In the genomic region with DNA sequence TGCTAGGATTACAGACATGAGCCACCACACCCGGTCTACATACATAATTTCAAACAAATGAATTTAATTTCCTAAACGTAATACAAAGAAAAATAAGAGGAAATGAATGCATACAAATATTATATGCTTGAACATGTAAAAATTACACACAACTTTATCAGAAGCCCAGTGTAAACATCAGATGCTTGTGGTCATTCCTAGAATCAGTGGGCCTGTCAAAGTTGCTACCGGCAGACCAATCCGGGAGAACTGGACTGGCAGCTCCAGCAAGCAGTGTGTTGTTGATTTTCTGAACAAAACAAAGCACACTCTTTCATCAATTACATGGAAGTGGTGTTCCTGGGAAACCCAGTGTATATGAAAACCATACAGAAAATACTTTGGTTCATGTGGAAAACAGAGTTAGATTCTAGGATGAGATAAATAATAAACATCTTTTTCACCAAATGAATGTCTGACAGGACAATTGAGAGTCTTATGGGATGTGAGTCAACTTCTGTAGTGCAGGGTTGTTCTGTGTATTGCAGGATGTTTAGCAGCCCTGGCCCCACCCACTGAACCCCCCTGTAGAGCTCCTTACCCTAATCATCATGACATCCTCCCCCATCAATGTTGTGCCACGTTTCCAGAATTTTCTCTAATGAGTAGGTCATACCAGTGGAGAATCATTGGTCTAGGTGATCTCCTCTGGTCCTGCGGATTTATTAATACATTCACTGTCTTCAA, we compare ENCODE assay signal across 1 cellular context.
TF ChIP-seq lines count a peak whose summit lies in the region.

No MANE protein-coding gene starts in this region.

TF ChIP-seq in K562, 482 proteins besides CTCF, POLR2A, EP300 and RAD21 (continues in another document):
- TF ChIP-seq MYNN (IDR thresholded peaks at IDR 0.05) (no peak), MYNN (CRISPR knock-in tag; IDR thresholded peaks at IDR 0.05) (no peak), HNRNPL (IDR thresholded peaks at IDR 0.05; ENCODE audit: low read depth, low read length) (no peak), FOXA3 (CRISPR knock-in tag; conservative IDR thresholded peaks at IDR 0.05 in 1 of 2, IDR thresholded peaks at IDR 0.05 in 1 of 2) (peak in 1 of 2 experiments; percentile 91; a peak in 2 of 4 replicates), ETV6 (IDR thresholded peaks at IDR 0.05; ENCODE audit: borderline replicate concordance in 1 of 2, low read depth in 2 of 2, low read length in 1 of 2) (no peak), ETV6 (CRISPR knock-in tag; IDR thresholded peaks at IDR 0.05; ENCODE audit: borderline replicate concordance) (no peak), CEBPB (tag; IDR thresholded peaks at IDR 0.05) (no peak), ZNF740 (CRISPR knock-in tag; IDR thresholded peaks at IDR 0.05) (no peak), ZNF740 (tag; IDR thresholded peaks at IDR 0.05) (no peak), ZNF12 (CRISPR knock-in tag; IDR thresholded peaks at IDR 0.05) (no peak), CBX1 (IDR thresholded peaks at IDR 0.05; ENCODE audit: low read depth) (no peak), HNRNPLL (IDR thresholded peaks at IDR 0.05; ENCODE audit: low read depth, low read length, poor library complexity, severe bottlenecking) (no peak), ERF (CRISPR knock-in tag; IDR thresholded peaks at IDR 0.05) (no peak), L3MBTL2 (IDR thresholded peaks at IDR 0.05) (no peak), SRSF1 (IDR thresholded peaks at IDR 0.05; ENCODE audit: low read depth, low read length) (no peak), STAT5B (CRISPR knock-in tag; IDR thresholded peaks at IDR 0.05) (no peak), XRCC3 (IDR thresholded peaks at IDR 0.05) (no peak), KDM4B (IDR thresholded peaks at IDR 0.05; ENCODE audit: borderline replicate concordance in 2 of 2, low read depth in 1 of 2) (no peak), ZC3H11A (IDR thresholded peaks at IDR 0.05; ENCODE audit: low read depth, low read length) (no peak), MYC (IDR thresholded peaks at IDR 0.05; ENCODE audit: low read depth, low read length) (no peak), MYC (CRISPR knock-in tag; IDR thresholded peaks at IDR 0.05; ENCODE audit: borderline replicate concordance, low read depth) (no peak), ZNF354B (CRISPR knock-in tag; IDR thresholded peaks at IDR 0.05) (no peak), NCOA4 (IDR thresholded peaks at IDR 0.05; ENCODE audit: partially characterized antibody) (no peak), MECOM (CRISPR knock-in tag; IDR thresholded peaks at IDR 0.05) (no peak), ZNF280B (CRISPR knock-in tag; IDR thresholded peaks at IDR 0.05) (no peak), POLR3G (IDR thresholded peaks at IDR 0.05; ENCODE audit: extremely low read depth, insufficient read length, insufficient replicate concordance) (no peak), MEIS2 (IDR thresholded peaks at IDR 0.05; ENCODE audit: partially characterized antibody) (peak; percentile 46), SIN3A (IDR thresholded peaks at IDR 0.05; ENCODE audit: borderline replicate concordance in 2 of 2, control insufficient read depth in 1 of 2, low read depth in 2 of 2, low read length in 2 of 2) (no peak), KAT7 (CRISPR knock-in tag; IDR thresholded peaks at IDR 0.05; ENCODE audit: borderline replicate concordance) (no peak), CBX5 (IDR thresholded peaks at IDR 0.05; ENCODE audit: borderline replicate concordance, low read depth) (no peak), ELF4 (CRISPR knock-in tag; IDR thresholded peaks at IDR 0.05) (no peak), STAT5A (IDR thresholded peaks at IDR 0.05; ENCODE audit: borderline replicate concordance, low read length) (no peak), BRF1 (IDR thresholded peaks at IDR 0.05; ENCODE audit: borderline replicate concordance, extremely low read depth, insufficient read length) (no peak), FOSL1 (tag; conservative IDR thresholded peaks at IDR 0.05) (no peak), NCOA1 (IDR thresholded peaks at IDR 0.05; ENCODE audit: low read depth) (no peak), ARID1B (IDR thresholded peaks at IDR 0.05) (0 out of 2 replicates have a peak, but pooled peaks have one; percentile 9), ZBTB1 (CRISPR knock-in tag; IDR thresholded peaks at IDR 0.05; ENCODE audit: borderline replicate concordance, low read depth) (no peak), ZNF23 (CRISPR knock-in tag; IDR thresholded peaks at IDR 0.05) (no peak), DNMT1 (IDR thresholded peaks at IDR 0.05) (no peak), NFXL1 (CRISPR knock-in tag; IDR thresholded peaks at IDR 0.05) (no peak), THRB (CRISPR knock-in tag; conservative IDR thresholded peaks at IDR 0.05) (no peak)
- TF ChIP-seq, protein P1, sequence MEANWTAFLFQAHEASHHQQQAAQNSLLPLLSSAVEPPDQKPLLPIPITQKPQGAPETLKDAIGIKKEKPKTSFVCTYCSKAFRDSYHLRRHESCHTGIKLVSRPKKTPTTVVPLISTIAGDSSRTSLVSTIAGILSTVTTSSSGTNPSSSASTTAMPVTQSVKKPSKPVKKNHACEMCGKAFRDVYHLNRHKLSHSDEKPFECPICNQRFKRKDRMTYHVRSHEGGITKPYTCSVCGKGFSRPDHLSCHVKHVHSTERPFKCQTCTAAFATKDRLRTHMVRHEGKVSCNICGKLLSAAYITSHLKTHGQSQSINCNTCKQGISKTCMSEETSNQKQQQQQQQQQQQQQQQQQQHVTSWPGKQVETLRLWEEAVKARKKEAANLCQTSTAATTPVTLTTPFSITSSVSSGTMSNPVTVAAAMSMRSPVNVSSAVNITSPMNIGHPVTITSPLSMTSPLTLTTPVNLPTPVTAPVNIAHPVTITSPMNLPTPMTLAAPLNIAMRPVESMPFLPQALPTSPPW (CRISPR knock-in tag; IDR thresholded peaks at IDR 0.05) = peak; percentile 18; the same call in 1 of the 2 replicates
- TF ChIP-seq, protein P2, sequence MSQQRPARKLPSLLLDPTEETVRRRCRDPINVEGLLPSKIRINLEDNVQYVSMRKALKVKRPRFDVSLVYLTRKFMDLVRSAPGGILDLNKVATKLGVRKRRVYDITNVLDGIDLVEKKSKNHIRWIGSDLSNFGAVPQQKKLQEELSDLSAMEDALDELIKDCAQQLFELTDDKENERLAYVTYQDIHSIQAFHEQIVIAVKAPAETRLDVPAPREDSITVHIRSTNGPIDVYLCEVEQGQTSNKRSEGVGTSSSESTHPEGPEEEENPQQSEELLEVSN (IDR thresholded peaks at IDR 0.05; ENCODE audit: borderline replicate concordance in 1 of 2, extremely low read depth in 1 of 2, insufficient read depth in 1 of 2, insufficient read length in 1 of 2, low read depth in 1 of 2, low read length in 1 of 2, poor library complexity in 1 of 2, severe bottlenecking in 1 of 2) = no peak
- TF ChIP-seq, protein P3, sequence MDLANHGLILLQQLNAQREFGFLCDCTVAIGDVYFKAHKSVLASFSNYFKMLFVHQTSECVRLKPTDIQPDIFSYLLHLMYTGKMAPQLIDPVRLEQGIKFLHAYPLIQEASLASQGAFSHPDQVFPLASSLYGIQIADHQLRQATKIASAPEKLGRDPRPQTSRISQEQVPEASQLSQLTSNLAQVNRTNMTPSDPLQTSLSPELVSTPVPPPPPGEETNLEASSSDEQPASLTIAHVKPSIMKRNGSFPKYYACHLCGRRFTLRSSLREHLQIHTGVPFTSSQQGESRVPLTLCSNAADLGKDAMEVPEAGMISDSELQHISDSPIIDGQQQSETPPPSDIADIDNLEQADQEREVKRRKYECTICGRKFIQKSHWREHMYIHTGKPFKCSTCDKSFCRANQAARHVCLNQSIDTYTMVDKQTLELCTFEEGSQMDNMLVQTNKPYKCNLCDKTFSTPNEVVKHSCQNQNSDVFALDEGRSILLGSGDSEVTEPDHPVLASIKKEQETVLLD (IDR thresholded peaks at IDR 0.05) = no peak
- TF ChIP-seq, protein P4, sequence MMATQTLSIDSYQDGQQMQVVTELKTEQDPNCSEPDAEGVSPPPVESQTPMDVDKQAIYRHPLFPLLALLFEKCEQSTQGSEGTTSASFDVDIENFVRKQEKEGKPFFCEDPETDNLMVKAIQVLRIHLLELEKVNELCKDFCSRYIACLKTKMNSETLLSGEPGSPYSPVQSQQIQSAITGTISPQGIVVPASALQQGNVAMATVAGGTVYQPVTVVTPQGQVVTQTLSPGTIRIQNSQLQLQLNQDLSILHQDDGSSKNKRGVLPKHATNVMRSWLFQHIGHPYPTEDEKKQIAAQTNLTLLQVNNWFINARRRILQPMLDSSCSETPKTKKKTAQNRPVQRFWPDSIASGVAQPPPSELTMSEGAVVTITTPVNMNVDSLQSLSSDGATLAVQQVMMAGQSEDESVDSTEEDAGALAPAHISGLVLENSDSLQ (IDR thresholded peaks at IDR 0.05) = peak; percentile 57; the same call in 1 of the 2 replicates
- TF ChIP-seq, protein P5, sequence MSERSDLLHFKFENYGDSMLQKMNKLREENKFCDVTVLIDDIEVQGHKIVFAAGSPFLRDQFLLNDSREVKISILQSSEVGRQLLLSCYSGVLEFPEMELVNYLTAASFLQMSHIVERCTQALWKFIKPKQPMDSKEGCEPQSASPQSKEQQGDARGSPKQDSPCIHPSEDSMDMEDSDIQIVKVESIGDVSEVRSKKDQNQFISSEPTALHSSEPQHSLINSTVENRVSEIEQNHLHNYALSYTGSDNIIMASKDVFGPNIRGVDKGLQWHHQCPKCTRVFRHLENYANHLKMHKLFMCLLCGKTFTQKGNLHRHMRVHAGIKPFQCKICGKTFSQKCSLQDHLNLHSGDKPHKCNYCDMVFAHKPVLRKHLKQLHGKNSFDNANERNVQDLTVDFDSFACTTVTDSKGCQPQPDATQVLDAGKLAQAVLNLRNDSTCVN (CRISPR knock-in tag; IDR thresholded peaks at IDR 0.05) = no peak
- TF ChIP-seq, protein P6, sequence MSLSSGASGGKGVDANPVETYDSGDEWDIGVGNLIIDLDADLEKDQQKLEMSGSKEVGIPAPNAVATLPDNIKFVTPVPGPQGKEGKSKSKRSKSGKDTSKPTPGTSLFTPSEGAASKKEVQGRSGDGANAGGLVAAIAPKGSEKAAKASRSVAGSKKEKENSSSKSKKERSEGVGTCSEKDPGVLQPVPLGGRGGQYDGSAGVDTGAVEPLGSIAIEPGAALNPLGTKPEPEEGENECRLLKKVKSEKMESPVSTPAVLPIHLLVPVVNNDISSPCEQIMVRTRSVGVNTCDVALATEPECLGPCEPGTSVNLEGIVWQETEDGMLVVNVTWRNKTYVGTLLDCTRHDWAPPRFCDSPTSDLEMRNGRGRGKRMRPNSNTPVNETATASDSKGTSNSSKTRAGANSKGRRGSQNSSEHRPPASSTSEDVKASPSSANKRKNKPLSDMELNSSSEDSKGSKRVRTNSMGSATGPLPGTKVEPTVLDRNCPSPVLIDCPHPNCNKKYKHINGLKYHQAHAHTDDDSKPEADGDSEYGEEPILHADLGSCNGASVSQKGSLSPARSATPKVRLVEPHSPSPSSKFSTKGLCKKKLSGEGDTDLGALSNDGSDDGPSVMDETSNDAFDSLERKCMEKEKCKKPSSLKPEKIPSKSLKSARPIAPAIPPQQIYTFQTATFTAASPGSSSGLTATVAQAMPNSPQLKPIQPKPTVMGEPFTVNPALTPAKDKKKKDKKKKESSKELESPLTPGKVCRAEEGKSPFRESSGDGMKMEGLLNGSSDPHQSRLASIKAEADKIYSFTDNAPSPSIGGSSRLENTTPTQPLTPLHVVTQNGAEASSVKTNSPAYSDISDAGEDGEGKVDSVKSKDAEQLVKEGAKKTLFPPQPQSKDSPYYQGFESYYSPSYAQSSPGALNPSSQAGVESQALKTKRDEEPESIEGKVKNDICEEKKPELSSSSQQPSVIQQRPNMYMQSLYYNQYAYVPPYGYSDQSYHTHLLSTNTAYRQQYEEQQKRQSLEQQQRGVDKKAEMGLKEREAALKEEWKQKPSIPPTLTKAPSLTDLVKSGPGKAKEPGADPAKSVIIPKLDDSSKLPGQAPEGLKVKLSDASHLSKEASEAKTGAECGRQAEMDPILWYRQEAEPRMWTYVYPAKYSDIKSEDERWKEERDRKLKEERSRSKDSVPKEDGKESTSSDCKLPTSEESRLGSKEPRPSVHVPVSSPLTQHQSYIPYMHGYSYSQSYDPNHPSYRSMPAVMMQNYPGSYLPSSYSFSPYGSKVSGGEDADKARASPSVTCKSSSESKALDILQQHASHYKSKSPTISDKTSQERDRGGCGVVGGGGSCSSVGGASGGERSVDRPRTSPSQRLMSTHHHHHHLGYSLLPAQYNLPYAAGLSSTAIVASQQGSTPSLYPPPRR (CRISPR knock-in tag; IDR thresholded peaks at IDR 0.05; ENCODE audit: borderline replicate concordance) = no peak
